1 cellular context compared by ENCODE assay signal in the genomic region with DNA sequence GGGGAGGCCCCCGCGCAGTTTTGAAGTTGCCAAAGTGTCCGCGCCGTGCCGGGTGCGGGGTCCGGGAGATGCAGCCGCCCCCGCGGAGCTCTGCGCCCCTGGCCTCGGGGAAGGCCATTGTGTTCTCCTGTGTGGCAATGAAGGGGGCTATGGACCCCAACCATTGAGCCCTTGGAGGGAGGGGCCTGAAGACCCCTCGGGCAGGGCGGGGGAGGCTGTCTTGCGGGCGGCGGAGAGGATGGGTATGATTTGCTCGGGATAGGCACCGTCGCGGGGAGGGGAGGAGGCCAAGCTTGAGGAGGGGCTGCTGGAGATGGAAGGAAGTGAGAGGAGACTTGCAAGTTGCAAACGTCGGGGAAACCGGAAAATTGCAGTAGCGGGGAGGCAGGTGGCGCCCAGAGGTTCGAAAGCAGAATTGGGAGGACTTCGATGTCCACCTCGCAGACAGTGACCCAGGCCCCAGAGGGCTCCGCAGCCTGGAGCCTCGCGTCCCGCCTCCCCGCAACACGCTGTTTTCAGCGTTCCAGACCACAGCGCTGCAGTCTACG.
TF ChIP-seq lines count a peak whose summit lies in the region.

No MANE protein-coding gene starts in this region.

TF ChIP-seq in endothelial cell of umbilical vein, 7 proteins besides CTCF, POLR2A, EP300 and RAD21:
- TF ChIP-seq POLR2AphosphoS5 (IDR thresholded peaks at IDR 0.05; ENCODE audit: insufficient read depth, low read depth, low read length) (no peak), EZH2 (IDR thresholded peaks at IDR 0.05; ENCODE audit: borderline replicate concordance, low read depth, low read length, severe bottlenecking) (peak; percentile 39)
